In genomic region chr18:44238911-44239310, GRCh38 we compare ENCODE assay signal across 22 cellular contexts.
"Had no signal": no experiment of that assay in that cellular context is flagged by ENCODE, and none has a peak within 500 bp of the region (broad histone marks: within the 10 kb centered on the region; RNA-seq: fewer than 3 reads in every experiment).

No MANE protein-coding gene starts in this region.

- H3K36me3 ChIP-seq: SJSA1 had no signal

- ATAC-seq: HepG2 had no signal

- H3K27ac ChIP-seq: SJSA1, SK-N-MC had no signal

- H3K4me3 ChIP-seq: SJSA1, SK-N-MC had no signal

- H3K27me3 ChIP-seq: SJSA1 had no signal

- FAIRE-seq: HepG2, RCC 7860 had no signal

- DNase-seq: IMR-90, Kasumi-1, KG1, MM.1S, NCI-H1092 treated with DMSO at 0.1 percent for 48 hours, NCI-H1436, NCI-H187, NCI-H2029, NCI-H2081 treated with DMSO at 0.1 percent for 48 hours, NCI-H2171, NCI-H345, NCI-H446 treated with DMSO at 0.1 percent for 48 hours, NCI-H524, NCI-H526 treated with DMSO at 0.1 percent for 48 hours, NCI-H748 treated with DMSO at 0.1 percent for 48 hours, Right ventricle myocardium superior, RPMI8226, SIG-M5 had no signal

- H3K4me1 ChIP-seq: SJSA1 had no signal

- H3K9me3 ChIP-seq: SJSA1 had no signal
